In genomic region chr1:2598329-2598931, GRCh38 we compare ENCODE assay signal across 17 cellular contexts.
"Had no signal": no experiment of that assay in that cellular context is flagged by ENCODE, and none has a peak within 500 bp of the region (broad histone marks: within the 10 kb centered on the region; RNA-seq: fewer than 3 reads in every experiment).

No MANE protein-coding gene starts in this region.

- H3K36me3 ChIP-seq: transverse colon had no signal

- H3K9me3 ChIP-seq: transverse colon had no signal

- H3K27ac ChIP-seq: transverse colon had no signal

- ATAC-seq: left colon, right cardiac atrium had no signal

- H3K4me3 Mint-ChIP-seq: activated naive CD8-positive, alpha-beta T cell; immature natural killer cell; memory B cell; natural killer cell; T-helper 1 cell treated with Interleukin-12 subunit alpha and Interleukin-12 subunit beta and Interleukin-4 antibody, amounts not matched to agents 30 μg/mL and 1 μg/mL, for 36 hours had no signal

- H3K4me3 ChIP-seq: transverse colon had no signal

- H3K36me3 Mint-ChIP-seq: activated naive CD8-positive, alpha-beta T cell; immature natural killer cell; natural killer cell had no signal

- H3K9me3 Mint-ChIP-seq: immature natural killer cell; natural killer cell; T-helper 1 cell treated with Interleukin-12 subunit alpha and Interleukin-12 subunit beta and Interleukin-4 antibody, amounts not matched to agents 30 μg/mL and 1 μg/mL, for 36 hours had no signal

- DNase-seq: activated CD4-positive, alpha-beta T cell treated with anti-CD3 and anti-CD28 coated beads, Interleukin-2, amount 50 U/mL, for 4 hours; activated CD4-positive, CD25-positive, alpha-beta regulatory T cell; activated effector memory CD4-positive, alpha-beta T cell treated with Interleukin-2 at 50 U/mL for 16 hours; activated T-cell treated with anti-CD3 and anti-CD28 coated beads, Interleukin-2, amount 50 U/mL, for 1 hour; glutamatergic neuron; immature natural killer cell; natural killer cell; right cardiac atrium; stimulated activated CD4-positive, alpha-beta T cell treated with anti-CD3 and anti-CD28 coated beads, Interleukin-1b, Interleukin-23, amount 100 ng/mL, for 48 hours; stimulated activated naive CD4-positive, alpha-beta T cell; substantia nigra; transverse colon had no signal

- H3K27me3 Mint-ChIP-seq: activated naive CD8-positive, alpha-beta T cell had no signal

- H3K27ac Mint-ChIP-seq: activated naive CD8-positive, alpha-beta T cell; memory B cell; natural killer cell; progenitor cell of endocrine pancreas; T-helper 1 cell treated with Interleukin-12 subunit alpha and Interleukin-12 subunit beta and Interleukin-4 antibody, amounts not matched to agents 30 μg/mL and 1 μg/mL, for 36 hours had no signal
